24 cellular contexts compared by ENCODE assay signal in the genomic region with DNA sequence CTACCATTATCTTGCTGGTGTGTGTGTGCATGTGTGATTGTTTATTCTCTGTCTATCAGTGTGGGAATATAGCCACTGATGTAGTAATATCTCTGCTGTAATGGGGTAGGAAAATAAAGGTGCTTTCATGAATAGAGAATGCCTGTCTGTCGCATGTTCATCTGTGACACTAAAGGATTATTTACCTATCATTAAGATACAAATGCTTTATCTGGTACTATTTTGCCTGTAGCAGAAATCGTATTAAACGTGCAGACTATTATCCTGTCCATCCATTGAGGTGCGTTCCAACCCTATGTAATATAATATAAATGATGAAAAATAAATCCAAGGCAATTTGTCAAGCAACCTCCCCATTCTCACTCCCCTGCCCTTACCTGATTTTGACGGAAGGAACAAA.
"Had no signal": no experiment of that assay in that cellular context is flagged by ENCODE, and none has a peak within 500 bp of the region (broad histone marks: within the 10 kb centered on the region; RNA-seq: fewer than 3 reads in every experiment).

No MANE protein-coding gene starts in this region.

- DNase-seq: stimulated activated CD4-positive, alpha-beta T cell treated with anti-CD3 and anti-CD28 coated beads, Interleukin-2, amount 100 ng/mL, for 48 hours; stimulated activated CD4-positive, alpha-beta T cell treated with anti-CD3 and anti-CD28 coated beads, Interleukin-4, amount 100 ng/mL, for 1 hour; stimulated activated CD4-positive, alpha-beta T cell treated with anti-CD3 and anti-CD28 coated beads, Interleukin-4, amount 100 ng/mL, for 24 hours; stimulated activated CD4-positive, alpha-beta T cell treated with anti-CD3 and anti-CD28 coated beads, Interleukin-4, amount 100 ng/mL, for 4 hours; stimulated activated CD8-positive, alpha-beta memory T cell treated with anti-CD3 and anti-CD28 coated beads, Interleukin-4, amount 100 ng/mL, for 48 hours; stimulated activated naive B cell treated with anti-CD40 and anti-IgM and Interleukin-4, amounts not matched to agents 10 μg/mL and 1 μg/mL and 100 μg/mL, for 72 hours; stimulated activated naive CD4-positive, alpha-beta T cell; stimulated activated naive CD4-positive, alpha-beta T cell treated with Interleukin-2 at 50 U/mL for 16 hours; stimulated activated naive CD8-positive, alpha-beta T cell treated with anti-CD3 and anti-CD28 coated beads, Interleukin-15, amount 100 ng/mL, for 72 hours; stimulated activated naive CD8-positive, alpha-beta T cell treated with anti-CD3 and anti-CD28 coated beads, Interleukin-15, Interleukin-2, amounts not matched to agents 100 U/mL and 50 U/mL, for 24 hours; stomach; substantia nigra; testis; thyroid gland; tibial artery; transverse colon; trophoblast cell; upper lobe of left lung; upper lobe of right lung; uterus had no signal

- H3K36me3 ChIP-seq: stomach, suprapubic skin, thoracic aorta, thyroid gland, tibial artery, tibial nerve, transverse colon, upper lobe of left lung, upper lobe of right lung, uterus, vagina had no signal

- H3K4me3 ChIP-seq: stomach, suprapubic skin, testis, thoracic aorta, thyroid gland, tibial artery, tibial nerve, transverse colon, upper lobe of left lung, upper lobe of right lung, uterus, vagina had no signal

- H3K27ac ChIP-seq: stomach, suprapubic skin, testis, thoracic aorta, thyroid gland, tibial artery, tibial nerve, transverse colon, upper lobe of left lung, upper lobe of right lung, uterus, vagina had no signal

- H3K27me3 ChIP-seq: suprapubic skin, testis, thyroid gland, tibial artery, tibial nerve, transverse colon, upper lobe of left lung, upper lobe of right lung, uterus, vagina had no signal

- H3K9me3 ChIP-seq: stomach, suprapubic skin, testis, thoracic aorta, thyroid gland, tibial artery, tibial nerve, transverse colon, upper lobe of left lung, upper lobe of right lung, uterus, vagina had no signal

- H3K4me1 ChIP-seq: stomach, suprapubic skin, testis, thyroid gland, tibial artery, tibial nerve, transverse colon, upper lobe of left lung, upper lobe of right lung, uterus, vagina had no signal
